ENCODE assay signal across 1 cellular context in genomic region chr16:20191566-20191965, GRCh38.
TF ChIP-seq lines count a peak whose summit lies in the region.

No MANE protein-coding gene starts in this region.

TF ChIP-seq in GM23338, 12 proteins besides CTCF, POLR2A, EP300 and RAD21 (continued from another document):
- no peak for TF ChIP-seq EZH2 (IDR thresholded peaks at IDR 0.05; ENCODE audit: low read depth, unreplicated experiment)
- no peak for TF ChIP-seq REST (IDR thresholded peaks at IDR 0.05; ENCODE audit: unreplicated experiment)
- no peak for TF ChIP-seq ZNF462 (CRISPR knock-in tag; IDR thresholded peaks at IDR 0.05)
- TF ChIP-seq ZNF331 (CRISPR knock-in tag; IDR thresholded peaks at IDR 0.05; ENCODE audit: low read depth), result no peak
